In the genomic region with DNA sequence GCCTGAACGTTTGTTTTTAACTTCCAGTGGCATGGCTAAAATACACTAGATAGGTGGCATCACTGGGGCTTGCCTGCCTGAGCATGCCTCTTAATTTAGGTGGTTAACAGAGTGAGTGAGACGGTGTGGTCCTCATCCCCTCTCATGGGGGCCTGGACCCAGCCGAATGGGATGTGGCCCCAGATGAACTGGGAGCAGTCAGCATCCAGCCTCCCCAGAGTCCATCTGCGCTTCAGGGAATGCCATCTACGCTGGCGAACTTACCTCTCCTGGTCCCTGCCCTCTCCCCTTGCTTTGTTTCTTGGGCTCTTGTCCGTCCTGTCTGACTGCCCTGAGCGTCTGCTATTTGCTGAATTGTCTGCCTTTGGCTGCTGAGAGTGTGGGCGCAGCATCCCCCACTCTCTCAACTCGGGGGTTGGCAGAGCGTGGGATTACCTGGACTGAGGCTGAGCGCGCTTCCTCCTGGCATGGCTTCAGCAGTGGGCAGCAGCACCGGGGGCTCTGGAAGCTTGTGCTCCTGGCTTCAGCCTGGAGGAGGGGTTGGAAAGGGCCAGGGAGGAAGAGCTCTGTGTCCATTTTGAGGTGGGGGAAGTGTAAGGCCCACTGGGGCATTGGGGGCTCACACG, we compare ENCODE assay signal across 10 cellular contexts. TPM values are rescaled to one million over a fixed set of nuclear protein-coding genes. Genes with fewer than 3 reads are reported as not detected.
A peak's percentile ranks its signal among the peaks of the same experiment; 100 is the strongest.
DNase-seq lines count a peak whose midpoint lies in the region; ATAC-seq and TF ChIP-seq lines count a peak whose summit lies in the region.
"Had no signal": no experiment of that assay in that cellular context is flagged by ENCODE, and none has a peak within 500 bp of the region (broad histone marks: within the 10 kb centered on the region; RNA-seq: fewer than 3 reads in every experiment).

No MANE protein-coding gene starts in this region.

- H3K4me3 Mint-ChIP-seq in activated CD8-positive, alpha-beta T cell treated with anti-CD3 and anti-CD28 coated beads, Interleukin-2, amount 10 ng/mL, durations not matched to agents 7 days and 5 days, result peak overlapping the region; percentile 5
- no peak overlapping the region for H3K4me3 Mint-ChIP-seq in activated CD8-positive, alpha-beta T cell treated with anti-CD3 and anti-CD28 coated beads for 36 hours
- peak overlapping the region; percentile 88 to 95 (median 91) for H3K4me3 Mint-ChIP-seq in brain
- peak overlapping the region in 7 of 8 donors; percentile 24 to 94 (median 86) for H3K4me3 Mint-ChIP-seq in naive B cell
- H3K4me3 Mint-ChIP-seq in type B pancreatic cell, result peak overlapping the region; percentile 91
- H3K4me3 Mint-ChIP-seq in activated CD4-positive, alpha-beta memory T cell treated with anti-CD3 and anti-CD28 coated beads, Interleukin-2, amount 10 ng/mL, durations not matched to agents 7 days and 5 days, result no peak overlapping the region

- CTCF ChIA-PET in activated CD8-positive, alpha-beta T cell treated with anti-CD3 and anti-CD28 coated beads, Interleukin-2, amount 10 ng/mL, durations not matched to agents 7 days and 5 days (lab: Charles Lee), result no interaction called here
- CTCF ChIA-PET in activated CD8-positive, alpha-beta T cell treated with anti-CD3 and anti-CD28 coated beads for 36 hours (lab: Charles Lee), result interaction anchor here (0.9 kb wide), 1 partner anchor 45 kb away, joined by 3 read pairs; a partner anchor contains a TSS
- CTCF ChIA-PET in activated CD4-positive, alpha-beta memory T cell treated with anti-CD3 and anti-CD28 coated beads, Interleukin-2, amount 10 ng/mL, durations not matched to agents 7 days and 5 days (lab: Charles Lee), result no interaction called here

- no peaks in the 10 kb centered on the region for H3K9me3 Mint-ChIP-seq in activated CD8-positive, alpha-beta T cell treated with anti-CD3 and anti-CD28 coated beads, Interleukin-2, amount 10 ng/mL, durations not matched to agents 7 days and 5 days (ENCODE audit: insufficient read depth)
- no peaks in the 10 kb centered on the region for H3K9me3 Mint-ChIP-seq in activated CD8-positive, alpha-beta T cell treated with anti-CD3 and anti-CD28 coated beads for 36 hours
- H3K9me3 Mint-ChIP-seq in brain, result no peaks in the 10 kb centered on the region
- H3K9me3 Mint-ChIP-seq in naive B cell, result no peaks in the 10 kb centered on the region
- no peaks in the 10 kb centered on the region for H3K9me3 Mint-ChIP-seq in type B pancreatic cell
- no peaks in the 10 kb centered on the region for H3K9me3 Mint-ChIP-seq in activated CD4-positive, alpha-beta memory T cell treated with anti-CD3 and anti-CD28 coated beads, Interleukin-2, amount 10 ng/mL, durations not matched to agents 7 days and 5 days

- H3K4me1 Mint-ChIP-seq in activated CD8-positive, alpha-beta T cell treated with anti-CD3 and anti-CD28 coated beads, Interleukin-2, amount 10 ng/mL, durations not matched to agents 7 days and 5 days (ENCODE audit: low read depth), result peaks cover 34% of the 10 kb centered on the region
- H3K4me1 Mint-ChIP-seq in activated CD8-positive, alpha-beta T cell treated with anti-CD3 and anti-CD28 coated beads for 36 hours (ENCODE audit: low read depth), result peaks cover 26% of the 10 kb centered on the region
- H3K4me1 Mint-ChIP-seq in brain, result peaks cover 61% of the 10 kb centered on the region
- peaks cover 41 to 53% (median 43%) of the 10 kb centered on the region in 3 donors for H3K4me1 Mint-ChIP-seq in naive B cell
- H3K4me1 Mint-ChIP-seq in type B pancreatic cell (ENCODE audit: unreplicated experiment), result peaks cover 29% of the 10 kb centered on the region
- peaks cover 31% of the 10 kb centered on the region for H3K4me1 Mint-ChIP-seq in activated CD4-positive, alpha-beta memory T cell treated with anti-CD3 and anti-CD28 coated beads, Interleukin-2, amount 10 ng/mL, durations not matched to agents 7 days and 5 days

- intact Hi-C loops in activated CD8-positive, alpha-beta T cell treated with anti-CD3 and anti-CD28 coated beads for 36 hours (cut with micrococcal nuclease), result no loop called here

- H3K36me3 Mint-ChIP-seq in activated CD8-positive, alpha-beta T cell treated with anti-CD3 and anti-CD28 coated beads, Interleukin-2, amount 10 ng/mL, durations not matched to agents 7 days and 5 days (ENCODE audit: low read depth), result peaks cover 7% of the 10 kb centered on the region
- peaks cover 13% of the 10 kb centered on the region for H3K36me3 Mint-ChIP-seq in activated CD8-positive, alpha-beta T cell treated with anti-CD3 and anti-CD28 coated beads for 36 hours (ENCODE audit: low read depth)
- H3K36me3 Mint-ChIP-seq in brain, result peaks cover 8% of the 10 kb centered on the region
- no peaks in the 10 kb centered on the region for H3K36me3 Mint-ChIP-seq in naive B cell
- H3K36me3 Mint-ChIP-seq in type B pancreatic cell, result peaks cover 12% of the 10 kb centered on the region
- H3K36me3 Mint-ChIP-seq in activated CD4-positive, alpha-beta memory T cell treated with anti-CD3 and anti-CD28 coated beads, Interleukin-2, amount 10 ng/mL, durations not matched to agents 7 days and 5 days (ENCODE audit: low read depth), result peaks cover 9% of the 10 kb centered on the region

- DNase-seq in activated CD8-positive, alpha-beta T cell treated with anti-CD3 and anti-CD28 coated beads, Interleukin-2, amount 10 ng/mL, durations not matched to agents 7 days and 5 days, result no peak
- DNase-seq in activated CD8-positive, alpha-beta T cell treated with anti-CD3 and anti-CD28 coated beads for 36 hours, result no peak
- DNase-seq in naive B cell, result no peak
- DNase-seq in type B pancreatic cell (ENCODE audit: extremely low spot score, unreplicated experiment), result no peak
- no peak for DNase-seq in activated CD4-positive, alpha-beta memory T cell treated with anti-CD3 and anti-CD28 coated beads, Interleukin-2, amount 10 ng/mL, durations not matched to agents 7 days and 5 days
- DNase-seq in OCI-M2 (lab: John Stamatoyannopoulos, UW; ENCODE audit: unreplicated experiment), result no peak
- DNase-seq: activated CD8-positive, alpha-beta memory T cell treated with anti-CD3 and anti-CD28 coated beads, Interleukin-2, amount 50 U/mL, for 4 hours; stimulated activated CD4-positive, alpha-beta T cell treated with anti-CD3 and anti-CD28 coated beads, Interleukin-4, amount 100 ng/mL, for 1 hour had no signal

- TF ChIP-seq CTCF in activated CD8-positive, alpha-beta T cell treated with anti-CD3 and anti-CD28 coated beads for 36 hours (IDR thresholded peaks at IDR 0.05), result no peak
- no peak for TF ChIP-seq CTCF in brain (conservative IDR thresholded peaks at IDR 0.05)
- no peak for TF ChIP-seq CTCF in type B pancreatic cell (conservative IDR thresholded peaks at IDR 0.05)

- H3K27me3 Mint-ChIP-seq in activated CD8-positive, alpha-beta T cell treated with anti-CD3 and anti-CD28 coated beads, Interleukin-2, amount 10 ng/mL, durations not matched to agents 7 days and 5 days (ENCODE audit: low read depth), result no peaks in the 10 kb centered on the region
- H3K27me3 Mint-ChIP-seq in activated CD8-positive, alpha-beta T cell treated with anti-CD3 and anti-CD28 coated beads for 36 hours, result no peaks in the 10 kb centered on the region
- H3K27me3 Mint-ChIP-seq in brain (peaks cover 5% of the 10 kb centered on the region), naive B cell (no peaks in the 10 kb centered on the region), type B pancreatic cell (no peaks in the 10 kb centered on the region)
- no peaks in the 10 kb centered on the region for H3K27me3 Mint-ChIP-seq in activated CD4-positive, alpha-beta memory T cell treated with anti-CD3 and anti-CD28 coated beads, Interleukin-2, amount 10 ng/mL, durations not matched to agents 7 days and 5 days

- no peak for ATAC-seq in activated CD8-positive, alpha-beta T cell treated with anti-CD3 and anti-CD28 coated beads, Interleukin-2, amount 10 ng/mL, durations not matched to agents 7 days and 5 days
- no peak for ATAC-seq in activated CD8-positive, alpha-beta T cell treated with anti-CD3 and anti-CD28 coated beads for 36 hours
- no peak for ATAC-seq in naive B cell (ENCODE audit: low read depth in 2 of 2)
- no peak for ATAC-seq in GM21390 (IDR thresholded peaks at IDR 0.05; ENCODE audit: unreplicated experiment)

- no peak overlapping the region for H3K27ac Mint-ChIP-seq in activated CD8-positive, alpha-beta T cell treated with anti-CD3 and anti-CD28 coated beads, Interleukin-2, amount 10 ng/mL, durations not matched to agents 7 days and 5 days
- no peak overlapping the region for H3K27ac Mint-ChIP-seq in activated CD8-positive, alpha-beta T cell treated with anti-CD3 and anti-CD28 coated beads for 36 hours
- H3K27ac Mint-ChIP-seq in brain, result peak overlapping the region in 3 of 5 experiments; percentile 62 to 95 (median 64)
- H3K27ac Mint-ChIP-seq in naive B cell, result peak overlapping the region in 2 of 6 donors; percentile 45 to 76
- H3K27ac Mint-ChIP-seq in type B pancreatic cell, result peak overlapping the region; percentile 90
- no peak overlapping the region for H3K27ac Mint-ChIP-seq in activated CD4-positive, alpha-beta memory T cell treated with anti-CD3 and anti-CD28 coated beads, Interleukin-2, amount 10 ng/mL, durations not matched to agents 7 days and 5 days

- POLR2A ChIA-PET in activated CD8-positive, alpha-beta T cell treated with anti-CD3 and anti-CD28 coated beads, Interleukin-2, amount 10 ng/mL, durations not matched to agents 7 days and 5 days (lab: Charles Lee), result no interaction called here
- POLR2A ChIA-PET in activated CD8-positive, alpha-beta T cell treated with anti-CD3 and anti-CD28 coated beads for 36 hours (lab: Charles Lee), result no interaction called here
- POLR2A ChIA-PET in activated CD4-positive, alpha-beta memory T cell treated with anti-CD3 and anti-CD28 coated beads, Interleukin-2, amount 10 ng/mL, durations not matched to agents 7 days and 5 days (lab: Charles Lee), result interaction anchor here (0.9 kb wide), 1 partner anchor 45 kb away, joined by 3 read pairs; a partner anchor contains a TSS

RNA-seq across cellular contexts. Expression of a gene that starts 2.1 kb away (rescaled TPM):
- total RNA-seq in activated CD8-positive, alpha-beta T cell treated with anti-CD3 and anti-CD28 coated beads, Interleukin-2, amount 10 ng/mL, durations not matched to agents 7 days and 5 days, result 10 to 100 TPM; 13.1 to 15.0 TPM
- 1 to 10 TPM; 8.1 to 8.8 TPM for total RNA-seq in activated CD8-positive, alpha-beta T cell treated with anti-CD3 and anti-CD28 coated beads for 36 hours
- polyA plus RNA-seq in brain (ENCODE audit: insufficient read depth, low read depth, low replicate concordance) (41.1 TPM), naive B cell (ENCODE audit: low read depth in 6 of 6) (10 to 100 TPM in 2 of 6 donors, 1 to 10 TPM in 4; 6.8 to 14.5 (median 9.4) TPM)
- total RNA-seq in type B pancreatic cell (ENCODE audit: low replicate concordance), result 21.4 and 26.5 TPM in 2 replicates
- total RNA-seq in activated CD4-positive, alpha-beta memory T cell treated with anti-CD3 and anti-CD28 coated beads, Interleukin-2, amount 10 ng/mL, durations not matched to agents 7 days and 5 days, result 10 to 100 TPM; 12.2 to 14.2 TPM

RNA-seq across cellular contexts. Expression of a gene that starts 22.2 kb away (rescaled TPM):
- total RNA-seq in activated CD8-positive, alpha-beta T cell treated with anti-CD3 and anti-CD28 coated beads, Interleukin-2, amount 10 ng/mL, durations not matched to agents 7 days and 5 days, result 10 to 100 TPM; 41.2 to 43.0 TPM
- 10 to 100 TPM; 18.5 to 18.6 TPM for total RNA-seq in activated CD8-positive, alpha-beta T cell treated with anti-CD3 and anti-CD28 coated beads for 36 hours
- polyA plus RNA-seq in brain (ENCODE audit: insufficient read depth, low read depth, low replicate concordance), result 75.8 TPM
- 10 to 100 TPM in 5 of 6 donors, 1 to 10 TPM in 1; 4.5 to 22.2 (median 12.7) TPM for polyA plus RNA-seq in naive B cell (ENCODE audit: low read depth in 6 of 6)
- total RNA-seq in type B pancreatic cell (ENCODE audit: low replicate concordance), result 58.2 and 83.5 TPM in 2 replicates
- total RNA-seq in activated CD4-positive, alpha-beta memory T cell treated with anti-CD3 and anti-CD28 coated beads, Interleukin-2, amount 10 ng/mL, durations not matched to agents 7 days and 5 days, result 10 to 100 TPM; 33.7 to 35.1 TPM

RNA-seq across cellular contexts. Expression of a gene that starts 25.2 kb away (rescaled TPM):
- 1 to 10 TPM; 1.6 TPM for total RNA-seq in activated CD8-positive, alpha-beta T cell treated with anti-CD3 and anti-CD28 coated beads, Interleukin-2, amount 10 ng/mL, durations not matched to agents 7 days and 5 days
- total RNA-seq in activated CD8-positive, alpha-beta T cell treated with anti-CD3 and anti-CD28 coated beads for 36 hours, result under 1 TPM; 0.41 to 0.72 TPM
- 0.36 TPM for polyA plus RNA-seq in brain (ENCODE audit: insufficient read depth, low read depth, low replicate concordance)
- 1 to 10 TPM in 4 of 6 donors, under 1 TPM in 2; 0.90 to 3.4 (median 1.9) TPM for polyA plus RNA-seq in naive B cell (ENCODE audit: low read depth in 6 of 6)
- 0.52 and 1.4 TPM in 2 replicates for total RNA-seq in type B pancreatic cell (ENCODE audit: low replicate concordance)
- 1 to 10 TPM; 2.3 to 2.6 TPM for total RNA-seq in activated CD4-positive, alpha-beta memory T cell treated with anti-CD3 and anti-CD28 coated beads, Interleukin-2, amount 10 ng/mL, durations not matched to agents 7 days and 5 days

RNA-seq across cellular contexts. Expression of a gene that starts 31.8 kb away (rescaled TPM):
- total RNA-seq in activated CD8-positive, alpha-beta T cell treated with anti-CD3 and anti-CD28 coated beads, Interleukin-2, amount 10 ng/mL, durations not matched to agents 7 days and 5 days, result not detected
- not detected for total RNA-seq in activated CD8-positive, alpha-beta T cell treated with anti-CD3 and anti-CD28 coated beads for 36 hours
- polyA plus RNA-seq in brain (ENCODE audit: insufficient read depth, low read depth, low replicate concordance) (not detected), naive B cell (ENCODE audit: low read depth in 6 of 6) (not detected)
- 0.12 TPM in 2 replicates for total RNA-seq in type B pancreatic cell (ENCODE audit: low replicate concordance)
- not detected for total RNA-seq in activated CD4-positive, alpha-beta memory T cell treated with anti-CD3 and anti-CD28 coated beads, Interleukin-2, amount 10 ng/mL, durations not matched to agents 7 days and 5 days

RNA-seq across cellular contexts. Expression of a gene that starts 38.8 kb away (rescaled TPM):
- under 1 TPM; 0.47 to 0.68 TPM for total RNA-seq in activated CD8-positive, alpha-beta T cell treated with anti-CD3 and anti-CD28 coated beads, Interleukin-2, amount 10 ng/mL, durations not matched to agents 7 days and 5 days
- total RNA-seq in activated CD8-positive, alpha-beta T cell treated with anti-CD3 and anti-CD28 coated beads for 36 hours, result under 1 TPM in 1 of 2 experiments, not detected in 1; 0.25 TPM
- polyA plus RNA-seq in brain (ENCODE audit: insufficient read depth, low read depth, low replicate concordance), result 1.4 TPM
- not detected for polyA plus RNA-seq in naive B cell (ENCODE audit: low read depth in 6 of 6)
- 0.71 and 9.0 TPM in 2 replicates for total RNA-seq in type B pancreatic cell (ENCODE audit: low replicate concordance)
- under 1 TPM; 0.10 to 0.13 TPM for total RNA-seq in activated CD4-positive, alpha-beta memory T cell treated with anti-CD3 and anti-CD28 coated beads, Interleukin-2, amount 10 ng/mL, durations not matched to agents 7 days and 5 days

Comparison
In these comparisons a context has a peak if more than half of its experiments do, and no peak if none do; other contexts are left out.
1. H3K4me3 Mint-ChIP-seq: peak in activated CD8-positive, alpha-beta T cell treated with anti-CD3 and anti-CD28 coated beads, Interleukin-2, amount 10 ng/mL, durations not matched to agents 7 days and 5 days (single experiment), brain (5 of 5), naive B cell (7 of 8) and type B pancreatic cell (single experiment); none in activated CD8-positive, alpha-beta T cell treated with anti-CD3 and anti-CD28 coated beads for 36 hours (single experiment) and activated CD4-positive, alpha-beta memory T cell treated with anti-CD3 and anti-CD28 coated beads, Interleukin-2, amount 10 ng/mL, durations not matched to agents 7 days and 5 days (single experiment).
2. H3K27ac Mint-ChIP-seq: peak in brain (3 of 5) and type B pancreatic cell (single experiment); none in activated CD8-positive, alpha-beta T cell treated with anti-CD3 and anti-CD28 coated beads, Interleukin-2, amount 10 ng/mL, durations not matched to agents 7 days and 5 days (single experiment), activated CD8-positive, alpha-beta T cell treated with anti-CD3 and anti-CD28 coated beads for 36 hours (single experiment) and activated CD4-positive, alpha-beta memory T cell treated with anti-CD3 and anti-CD28 coated beads, Interleukin-2, amount 10 ng/mL, durations not matched to agents 7 days and 5 days (single experiment).